8 cellular contexts compared by ENCODE assay signal in the genomic region with DNA sequence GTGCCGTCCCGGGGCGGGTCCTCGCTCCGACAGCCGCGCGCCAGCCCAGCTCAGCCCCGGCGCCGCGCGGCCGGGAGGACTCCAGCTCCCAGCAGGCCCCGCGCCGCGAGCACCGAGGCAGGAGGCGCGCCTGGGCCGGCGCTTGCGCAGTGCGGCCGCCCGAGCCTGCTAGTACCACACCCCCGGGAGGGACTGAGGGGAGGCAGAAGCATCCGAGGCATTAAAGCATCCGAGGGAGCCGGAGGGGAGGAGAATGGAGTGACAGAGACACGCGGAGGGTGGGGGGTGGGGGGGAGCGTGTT. TPM values are rescaled to one million over a fixed set of nuclear protein-coding genes. Genes with fewer than 3 reads are reported as not detected.
DNase-seq lines count a peak whose midpoint lies in the region; ATAC-seq and TF ChIP-seq lines count a peak whose summit lies in the region.

Gene GRK5 (plus strand): TSS at position 205 of the 302 bp plus-strand sequence. CDS start 347 bp downstream, outside the sequence.

- H3K4me3 ChIP-seq in ascending aorta (peak within 1 kb of the TSS; percentile 91 to 99), right cardiac atrium (ENCODE audit: low read length) (peak within 1 kb of the TSS; percentile 81), uterus (peak within 1 kb of the TSS; percentile 70 to 90)

- H3K36me3 ChIP-seq in ascending aorta: no peaks in the 10 kb centered on the region
- H3K36me3 ChIP-seq in uterus: no peaks in the 10 kb centered on the region

- ATAC-seq in GM18499 (IDR thresholded peaks at IDR 0.05; ENCODE audit: insufficient read depth, unreplicated experiment) (peak; percentile 45), HG02938 (IDR thresholded peaks at IDR 0.05; ENCODE audit: unreplicated experiment) (peak; percentile 66), right cardiac atrium (peak; percentile 94 to 96)

- H3K4me1 ChIP-seq in ascending aorta: peaks cover 2 to 28% of the 10 kb centered on the region in 2 donors
- H3K4me1 ChIP-seq in right cardiac atrium (ENCODE audit: control insufficient read depth, insufficient read depth, low read length): peaks cover 3% of the 10 kb centered on the region
- H3K4me1 ChIP-seq in uterus: peaks cover 0 to 6% of the 10 kb centered on the region in 2 donors

- intact Hi-C loops in ascending aorta (cut with DNase I) (loop anchor here (2.0 to 10.0 kb wide), 6 partner anchors 63 to 447 kb away; partner anchors contain the start of genes BAG3 and TIAL1), right cardiac atrium (cut with DNase I) (loop anchor here in 3 of 4 donors (5.0 to 10.0 kb wide), 6 partner anchors 65 to 237 kb away; no protein-coding TSS in a partner anchor), uterus (cut with DNase I; ENCODE audit: low total_unique reads) (loop anchor here (5.0 kb wide), 1 partner anchor 45 kb away; no protein-coding TSS in a partner anchor)

- TF ChIP-seq POLR2A in uterus (IDR thresholded peaks at IDR 0.05): peak; percentile 77 to 82

- DNase-seq in NCI-H1930 (lab: John Stamatoyannopoulos, UW) (peak; percentile 72 to 88), ascending aorta (ENCODE audit: low spot score in 2 of 2) (peak; percentile 91 to 98), right cardiac atrium (peak; percentile 96 to 99 (median 99)), putamen (ENCODE audit: low spot score) (peak; percentile 97), uterus (peak; percentile 93 to 95)
- DNase-seq in T-helper 2 cell treated with Interferon-gamma antibody and Interleukin-4, amounts not matched to agents 5 μg/mL and 100 μg/mL, for 36 hours (ENCODE audit: low spot score): peak; percentile 98

- H3K27ac Mint-ChIP-seq in T-helper 2 cell treated with Interferon-gamma antibody and Interleukin-4, amounts not matched to agents 5 μg/mL and 100 μg/mL, for 36 hours: peak within 1 kb of the TSS; percentile 98

- no peaks in the 10 kb centered on the region for H3K27me3 Mint-ChIP-seq in T-helper 2 cell treated with Interferon-gamma antibody and Interleukin-4, amounts not matched to agents 5 μg/mL and 100 μg/mL, for 36 hours (ENCODE audit: low read depth)

- TF ChIP-seq CTCF in ascending aorta (IDR thresholded peaks at IDR 0.05) (no peak), uterus (IDR thresholded peaks at IDR 0.05) (no peak)

- peaks cover 39% of the 10 kb centered on the region for H3K4me1 Mint-ChIP-seq in T-helper 2 cell treated with Interferon-gamma antibody and Interleukin-4, amounts not matched to agents 5 μg/mL and 100 μg/mL, for 36 hours (ENCODE audit: low read depth)

- WGBS in right cardiac atrium: under 1% methylated on average over 33 of the region's 34 CpGs

- H3K27ac ChIP-seq in ascending aorta (peak within 1 kb of the TSS; percentile 95 to 97), right cardiac atrium (ENCODE audit: low read length) (peak within 1 kb of the TSS; percentile 93), uterus (peak within 1 kb of the TSS; percentile 99 to 100)

- peak within 1 kb of the TSS; percentile 97 for H3K4me3 Mint-ChIP-seq in T-helper 2 cell treated with Interferon-gamma antibody and Interleukin-4, amounts not matched to agents 5 μg/mL and 100 μg/mL, for 36 hours

- H3K36me3 Mint-ChIP-seq in T-helper 2 cell treated with Interferon-gamma antibody and Interleukin-4, amounts not matched to agents 5 μg/mL and 100 μg/mL, for 36 hours (ENCODE audit: low read depth): peaks cover 11% of the 10 kb centered on the region

- no peaks in the 10 kb centered on the region for H3K9me3 Mint-ChIP-seq in T-helper 2 cell treated with Interferon-gamma antibody and Interleukin-4, amounts not matched to agents 5 μg/mL and 100 μg/mL, for 36 hours

- H3K9me3 ChIP-seq in ascending aorta (no peaks in the 10 kb centered on the region), right cardiac atrium (ENCODE audit: control insufficient read depth, low read length) (no peaks in the 10 kb centered on the region), uterus (no peaks in the 10 kb centered on the region)

- no peaks in the 10 kb centered on the region for H3K27me3 ChIP-seq in ascending aorta
- no peaks in the 10 kb centered on the region for H3K27me3 ChIP-seq in right cardiac atrium (ENCODE audit: control insufficient read depth, insufficient read depth)
- H3K27me3 ChIP-seq in uterus: no peaks in the 10 kb centered on the region

RNA-seq across cellular contexts. Expression of gene GRK5, which starts in this region (rescaled TPM):
- total RNA-seq in ascending aorta (75.5 TPM), right cardiac atrium (10 to 100 TPM; 45.2 to 89.9 (median 60.7) TPM), uterus (10 to 100 TPM; 11.6 to 34.6 (median 14.1) TPM)
- polyA plus RNA-seq in right cardiac atrium: 31.3 TPM

Comparison
In these comparisons a context has a peak if more than half of its experiments do, and no peak if none do; other contexts are left out.
1. Peak in every context shown above with its lines: DNase-seq, ATAC-seq, H3K4me3 ChIP-seq and H3K27ac ChIP-seq.
2. ATAC-seq: peak in every context shown above with its lines; median percentile 95 in right cardiac atrium; 66 in HG02938; 45 in GM18499.